In the genomic region with DNA sequence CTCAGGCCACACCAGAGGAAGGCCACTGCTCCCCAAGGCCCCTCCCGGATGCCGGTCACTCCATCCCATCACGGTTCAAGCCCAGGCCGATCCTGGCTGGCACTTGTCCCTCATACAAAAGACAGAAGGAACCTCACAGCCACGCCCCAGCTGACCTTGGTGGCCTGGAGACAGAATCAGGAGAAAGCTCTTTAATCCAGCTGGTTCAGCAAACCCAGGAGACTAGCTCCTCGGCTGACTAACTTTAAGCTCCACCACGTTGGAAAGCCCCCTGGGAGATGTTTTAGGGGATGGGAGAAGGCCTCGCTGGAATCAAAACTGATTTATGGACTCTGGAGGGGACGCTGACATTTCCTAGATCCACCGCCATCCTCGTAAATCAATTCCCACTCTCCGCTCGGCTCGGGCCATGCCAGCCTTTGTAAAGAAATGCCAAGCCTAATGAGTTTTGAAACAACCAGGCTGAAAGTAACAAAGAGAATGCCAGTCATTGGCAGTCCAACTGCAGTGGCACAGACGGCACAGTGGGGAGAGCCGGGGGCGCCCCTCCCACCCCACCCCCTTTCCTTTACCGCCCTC, we compare ENCODE assay signal across 2 cellular contexts.
TF ChIP-seq lines count a peak whose summit lies in the region.

No MANE protein-coding gene starts in this region.

TF ChIP-seq in HepG2, 621 proteins besides CTCF, POLR2A, EP300 and RAD21:
- TF ChIP-seq AGO2 (optimal IDR thresholded peaks at IDR 0.05; ENCODE audit: low read depth, low read length): peak; percentile 2
- no peak for TF ChIP-seq ZSCAN21 (CRISPR knock-in tag; IDR thresholded peaks at IDR 0.05; ENCODE audit: borderline replicate concordance)

TF ChIP-seq in H1, 55 proteins besides CTCF, POLR2A, EP300 and RAD21:
- no peak for TF ChIP-seq E2F6 (IDR thresholded peaks at IDR 0.05)
